1 cellular context compared by ENCODE assay signal in genomic region chr22:37517826-37518450, GRCh38.
TF ChIP-seq lines count a peak whose summit lies in the region.

No MANE protein-coding gene starts in this region.

TF ChIP-seq in endothelial cell of umbilical vein, 7 proteins besides CTCF, POLR2A, EP300 and RAD21:
- TF ChIP-seq FOS (IDR thresholded peaks at IDR 0.05; ENCODE audit: borderline replicate concordance, insufficient read depth, low read length) (no peak), JUN (IDR thresholded peaks at IDR 0.05; ENCODE audit: borderline replicate concordance, insufficient read depth, insufficient read length, low read depth) (no peak), POLR2AphosphoS5 (IDR thresholded peaks at IDR 0.05; ENCODE audit: insufficient read depth, low read depth, low read length) (no peak), MAX (IDR thresholded peaks at IDR 0.05; ENCODE audit: insufficient read depth, insufficient read length) (no peak)
TF ChIP-seq in endothelial cell of umbilical vein: peak in this region for 0.
